In the genomic region with DNA sequence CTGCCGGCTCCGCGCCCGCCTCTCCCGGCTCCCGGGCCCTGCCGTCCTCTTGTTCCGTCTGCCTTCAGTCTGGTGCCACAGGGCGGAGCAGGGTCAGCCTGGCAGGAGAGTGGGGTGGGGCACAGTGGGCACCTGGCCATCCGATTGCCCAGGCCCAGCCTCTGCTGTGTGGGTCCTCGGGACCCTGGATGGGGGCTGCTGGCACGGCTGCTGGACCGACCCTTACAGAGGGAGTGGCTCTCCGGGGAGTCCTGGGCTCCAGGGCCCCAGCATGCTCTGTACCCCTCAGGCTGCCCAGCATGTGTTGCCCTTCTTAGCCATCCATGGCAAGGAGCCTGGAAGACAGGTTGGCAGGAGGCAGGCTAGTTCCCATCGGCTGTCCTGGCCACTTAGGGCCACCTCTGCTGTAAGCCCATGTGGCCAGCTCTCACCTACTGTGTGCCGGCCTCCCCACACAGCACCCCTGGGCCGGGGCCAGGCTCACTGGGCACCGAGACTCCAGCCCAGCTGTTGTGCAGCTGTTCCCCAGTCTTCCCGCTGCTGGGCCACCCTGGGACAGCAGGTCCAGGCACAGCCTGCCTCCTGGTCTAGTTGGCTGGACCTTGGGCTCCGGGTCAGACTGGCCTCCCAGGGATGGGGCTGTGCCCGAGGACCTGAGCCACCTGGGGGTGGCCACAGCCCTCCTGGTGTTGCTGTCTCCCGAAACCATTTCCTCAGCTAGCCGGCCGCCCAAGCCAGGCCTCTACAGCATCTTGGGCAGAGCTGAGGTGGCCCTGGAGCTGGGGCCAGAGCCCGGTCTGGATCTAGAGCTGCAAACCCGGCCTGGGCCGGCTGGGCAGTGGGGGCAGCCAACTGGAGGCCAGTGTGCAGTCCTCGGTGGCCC, we compare ENCODE assay signal across 9 cellular contexts. TPM values are rescaled to one million over a fixed set of nuclear protein-coding genes. Genes with fewer than 3 reads are reported as not detected.
DNase-seq lines count a peak whose midpoint lies in the region; ATAC-seq and TF ChIP-seq lines count a peak whose summit lies in the region.
"Had no signal": no experiment of that assay in that cellular context is flagged by ENCODE, and none has a peak within 500 bp of the region (broad histone marks: within the 10 kb centered on the region; RNA-seq: fewer than 3 reads in every experiment).

No MANE protein-coding gene starts in this region.

- H3K9me3 ChIP-seq in lung (ENCODE audit: control insufficient read depth in 2 of 2, insufficient read depth in 1 of 2, low read length in 1 of 2) (no peaks in the 10 kb centered on the region), testis (no peaks in the 10 kb centered on the region)

- peak overlapping the region; percentile 51 to 96 (median 85) for H3K27ac ChIP-seq in dorsolateral prefrontal cortex
- H3K27ac ChIP-seq in lung (ENCODE audit: low read depth in 1 of 2, low read length in 1 of 2): peak overlapping the region; percentile 63 to 93
- H3K27ac ChIP-seq in testis: peak overlapping the region; percentile 47 to 59

- TF ChIP-seq CTCF in dorsolateral prefrontal cortex (IDR thresholded peaks at IDR 0.05 in 54 of 56, conservative IDR thresholded peaks at IDR 0.05 in 2 of 56; ENCODE audit: low read depth in 1 of 56, partially characterized antibody in 56 of 56) (no peak), lung (IDR thresholded peaks at IDR 0.05; ENCODE audit: control extremely low read depth, extremely low read depth) (no peak), testis (IDR thresholded peaks at IDR 0.05) (no peak)

- peak; percentile 78 for DNase-seq in LHCN-M2 (ENCODE audit: low read depth)
- peak in 1 of 10 donors; percentile 55 for DNase-seq in dorsolateral prefrontal cortex
- no peak for DNase-seq in lung (ENCODE audit: low spot score)
- DNase-seq in testis: no peak
- DNase-seq in central memory CD4-positive, alpha-beta T cell: no peak
- DNase-seq in ACHN: no peak
- DNase-seq: stimulated activated CD4-positive, alpha-beta T cell treated with anti-CD3 and anti-CD28 coated beads, Interleukin-1b, Interleukin-23, amount 100 ng/mL, for 48 hours had no signal

- H3K36me3 ChIP-seq in lung (ENCODE audit: control insufficient read depth in 2 of 2, insufficient read depth in 2 of 2, low read length in 2 of 2): no peaks in the 10 kb centered on the region
- no peaks in the 10 kb centered on the region for H3K36me3 ChIP-seq in testis (ENCODE audit: low read depth, missing control alignments)

- TF ChIP-seq POLR2A in testis (IDR thresholded peaks at IDR 0.05): no peak

- intact Hi-C loops in dorsolateral prefrontal cortex (cut with DNase I) (loop anchor here in 1 of 2 donors (2.0 to 10.0 kb wide), 2 partner anchors 19 to 555 kb away; a partner anchor contains a TSS), testis (cut with DNase I; ENCODE audit: low total_unique reads) (no loop called here)

- ATAC-seq in lung (ENCODE audit: insufficient read depth, low FRiP score) (no peak), GM21528 (IDR thresholded peaks at IDR 0.05; ENCODE audit: low FRiP score, unreplicated experiment) (no peak), HG03108 (IDR thresholded peaks at IDR 0.05; ENCODE audit: unreplicated experiment) (no peak)

- H3K4me1 ChIP-seq in lung (ENCODE audit: control insufficient read depth in 2 of 2, insufficient read depth in 2 of 2, low read length in 2 of 2) (peaks cover 13 to 42% of the 10 kb centered on the region in 2 donors), testis (peaks cover 56% of the 10 kb centered on the region)

- in situ Hi-C loops in ACHN (cut with HindIII; ENCODE audit: low pct_ligation_motif_present, low pct_unique_long_range_greater_than_20kb, low sequenced_read_pairs): no loop called here

- 50 to 63% methylated on average over 27 to 28 of the region's 28 CpGs for WGBS in lung, 2 donors
- 57 to 73% methylated on average over 12 to 23 of the region's 28 CpGs for WGBS in testis, 2 donors

- H3K27me3 ChIP-seq in dorsolateral prefrontal cortex (no peaks in the 10 kb centered on the region), lung (ENCODE audit: control insufficient read depth, insufficient read depth) (no peaks in the 10 kb centered on the region), testis (no peaks in the 10 kb centered on the region)

- H3K4me3 ChIP-seq in dorsolateral prefrontal cortex (peak overlapping the region in 53 of 59 donors; percentile 1 to 56 (median 39)), lung (no peak overlapping the region), testis (no peak overlapping the region)

RNA-seq across cellular contexts. Expression of a gene that starts 24.9 kb away (rescaled TPM):
- 4.9 and 6.6 TPM in 2 replicates for total RNA-seq in LHCN-M2 (2014; rRNA removed)
- polyA plus RNA-seq in LHCN-M2 (2012): 3.6 TPM
- total RNA-seq in dorsolateral prefrontal cortex: 10 to 100 TPM; 25.1 to 66.1 (median 38.0) TPM
- 10 to 100 TPM; 24.4 to 24.9 TPM for total RNA-seq in lung
- 10 to 100 TPM in 1 of 2 donors, 1 to 10 TPM in 1; 7.6 to 10.5 TPM for polyA plus RNA-seq in lung
- total RNA-seq in testis: 10 to 100 TPM; 29.2 to 30.2 TPM
- polyA plus RNA-seq in testis (ENCODE audit: insufficient read depth, low read depth, low replicate concordance): 11.3 TPM

Comparison
In these comparisons a context has a peak if more than half of its experiments do, and no peak if none do; other contexts are left out.
1. H3K4me3 ChIP-seq: peak in dorsolateral prefrontal cortex (53 of 59); none in lung (single experiment) and testis (0 of 2).
2. Peak in every context shown above with its lines, with median percentiles within 50 percentile points of each other: H3K27ac ChIP-seq.